In genomic region chr10:51683031-51683830, GRCh38 we compare ENCODE assay signal across 18 cellular contexts. TPM values are rescaled to one million over a fixed set of nuclear protein-coding genes. Genes with fewer than 3 reads are reported as not detected.
DNase-seq lines count a peak whose midpoint lies in the region; ATAC-seq and TF ChIP-seq lines count a peak whose summit lies in the region.
"Had no signal": no experiment of that assay in that cellular context is flagged by ENCODE, and none has a peak within 500 bp of the region (broad histone marks: within the 10 kb centered on the region; RNA-seq: fewer than 3 reads in every experiment).

No MANE protein-coding gene starts in this region.

- ATAC-seq in GM19467 (IDR thresholded peaks at IDR 0.05; ENCODE audit: unreplicated experiment) (no peak), GM19452 (IDR thresholded peaks at IDR 0.05; ENCODE audit: unreplicated experiment) (no peak)

- peaks cover 9% of the 10 kb centered on the region; the same call in 1 of the 2 replicates for H3F3A ChIP-seq in PC-9 (ENCODE audit: insufficient read depth, low read depth)

- POLR2A ChIA-PET in PC-9 (lab: Charles Lee; ENCODE audit: unreplicated experiment) = no interaction called here
- POLR2A ChIA-PET in HEK293T (lab: Yijun Ruan, JAX) = interaction anchor here (1.4 kb wide), 1 partner anchor 17 kb away, joined by 3 read pairs; the partner anchor contains the start of gene CSTF2T

- H3K4me3 ChIP-seq in PC-9 (no peak overlapping the region), fibroblast of mammary gland (ENCODE audit: control insufficient read depth, low read depth, low read length) (no peak overlapping the region), HAP-1 (no peak overlapping the region)
- H3K4me3 ChIP-seq: BLaER1 treated with 17β-estradiol and CSF1 and Interleukin-3, amounts not matched to agents 10 nM and 100 nM; coronary artery; pancreas; tibial artery had no signal

- H2AFZ ChIP-seq in PC-9 = no peak overlapping the region

- no TSS peak for BruUV-seq in PC-9 (replicated peaks; lab: Mats Ljungman, UMichigan)

- H3K9me2 ChIP-seq in PC-9 (ENCODE audit: insufficient read depth) = peaks cover 6% of the 10 kb centered on the region; the same call in 1 of the 2 replicates

- H3K9me3 ChIP-seq in PC-9 (ENCODE audit: insufficient read depth, low read depth) (peaks cover 5% of the 10 kb centered on the region; the same call in 1 of the 2 replicates), HAP-1 (no peaks in the 10 kb centered on the region)
- H3K9me3 ChIP-seq: BLaER1 treated with 17β-estradiol and CSF1 and Interleukin-3, amounts not matched to agents 10 nM and 100 nM; pancreas; tibial artery had no signal

- DNase-seq in GM04503 (ENCODE audit: low read depth) (peak; percentile 82), PC-9 (peak in 1 of 2 experiments; percentile 75), fibroblast of mammary gland (ENCODE audit: low read depth) (peak; percentile 81), myocyte (ENCODE audit: low read depth) (peak; percentile 25), HAP-1 (ENCODE audit: low spot score in 2 of 2) (no peak), HEK293T (ENCODE audit: extremely low spot score) (no peak)
- DNase-seq: DMS153, hippocampal formation, NCI-H1417, NCI-H2227 treated with DMSO at 0.1 percent for 48 hours, pancreas, tibial artery had no signal

- H3K4me2 ChIP-seq in PC-9 = peak overlapping the region; percentile 35
- H3K4me2 ChIP-seq: BLaER1 treated with 17β-estradiol and CSF1 and Interleukin-3, amounts not matched to agents 10 nM and 100 nM; KMS-11 had no signal

- H3K27me3 ChIP-seq in PC-9 (ENCODE audit: insufficient read depth, low read depth) = no peaks in the 10 kb centered on the region
- H3K27me3 ChIP-seq in HAP-1 (ENCODE audit: low read depth) = peaks cover 10% of the 10 kb centered on the region; the same call in 1 of the 2 replicates
- H3K27me3 ChIP-seq: BLaER1 treated with 17β-estradiol and CSF1 and Interleukin-3, amounts not matched to agents 10 nM and 100 nM; pancreas; tibial artery had no signal

- peak overlapping the region; percentile 18; the same call in 1 of the 2 replicates for H3K27ac ChIP-seq in PC-9
- H3K27ac ChIP-seq: BLaER1 treated with 17β-estradiol and CSF1 and Interleukin-3, amounts not matched to agents 10 nM and 100 nM; epithelial cell of prostate; KMS-11; pancreas had no signal

- intact Hi-C loops in PC-9 (cut with micrococcal nuclease; ENCODE audit: unreplicated experiment) = no loop called here

- CTCF ChIA-PET in PC-9 (lab: Charles Lee) (no interaction called here), HEK293T (lab: Yijun Ruan, JAX) (no interaction called here)

- H3K79me2 ChIP-seq in PC-9 (ENCODE audit: low read depth) = no peaks in the 10 kb centered on the region

- H3K4me1 ChIP-seq in PC-9 (replicated peaks; ENCODE audit: insufficient read depth) = peaks cover 34% of the 10 kb centered on the region
- H3K4me1 ChIP-seq in HAP-1 = no peaks in the 10 kb centered on the region
- H3K4me1 ChIP-seq: BLaER1 treated with 17β-estradiol and CSF1 and Interleukin-3, amounts not matched to agents 10 nM and 100 nM; pancreas had no signal

- H4K20me1 ChIP-seq in PC-9 (ENCODE audit: insufficient read depth) = no peaks in the 10 kb centered on the region
- H4K20me1 ChIP-seq: BLaER1 treated with 17β-estradiol and CSF1 and Interleukin-3, amounts not matched to agents 10 nM and 100 nM had no signal

- no peak for TF ChIP-seq CTCF in PC-9 (conservative IDR thresholded peaks at IDR 0.05)
- TF ChIP-seq CTCF in fibroblast of mammary gland (conservative IDR thresholded peaks at IDR 0.05; ENCODE audit: control insufficient read depth, insufficient read depth, low read depth, low read length) = no peak

- in situ Hi-C loops in HAP-1 (cut with MboI; ENCODE audit: low sequenced_read_pairs) = no loop called here

- H3K36me3 ChIP-seq in PC-9 (ENCODE audit: low read depth) = no peaks in the 10 kb centered on the region
- H3K36me3 ChIP-seq in HAP-1 (replicated peaks) = no peaks in the 10 kb centered on the region
- H3K36me3 ChIP-seq: BLaER1 treated with 17β-estradiol and CSF1 and Interleukin-3, amounts not matched to agents 10 nM and 100 nM; pancreas; tibial artery had no signal

TF ChIP-seq in HEK293T, 16 proteins besides CTCF, POLR2A, EP300 and RAD21:
- TF ChIP-seq HDGF (IDR thresholded peaks at IDR 0.05; ENCODE audit: borderline replicate concordance) (no peak), CTBP1 (IDR thresholded peaks at IDR 0.05; ENCODE audit: borderline replicate concordance) (no peak), FOXA1 (IDR thresholded peaks at IDR 0.05) (no peak), ELF4 (IDR thresholded peaks at IDR 0.05) (no peak), L3MBTL2 (conservative IDR thresholded peaks at IDR 0.05) (no peak), NFRKB (IDR thresholded peaks at IDR 0.05) (no peak), TARDBP (IDR thresholded peaks at IDR 0.05) (no peak), SP1 (IDR thresholded peaks at IDR 0.05) (no peak), FOXK2 (IDR thresholded peaks at IDR 0.05) (no peak)

RNA-seq across cellular contexts. Expression of gene CSTF2T, which starts 16.2 kb away (rescaled TPM):
- total RNA-seq in PC-9 (2021) (18.4 and 22.4 TPM in 2 replicates), myocyte (21.9 and 29.1 TPM in 2 replicates)
- polyA plus RNA-seq in myocyte (2012) = 13.6 TPM

Comparison
In these comparisons a context has a peak if more than half of its experiments do, and no peak if none do; other contexts are left out.
1. DNase-seq: peak in GM04503 (single experiment), fibroblast of mammary gland (single experiment) and myocyte (single experiment); none in HAP-1 (0 of 2) and HEK293T (single experiment).